ENCODE assay signal across 8 cellular contexts in the genomic region with DNA sequence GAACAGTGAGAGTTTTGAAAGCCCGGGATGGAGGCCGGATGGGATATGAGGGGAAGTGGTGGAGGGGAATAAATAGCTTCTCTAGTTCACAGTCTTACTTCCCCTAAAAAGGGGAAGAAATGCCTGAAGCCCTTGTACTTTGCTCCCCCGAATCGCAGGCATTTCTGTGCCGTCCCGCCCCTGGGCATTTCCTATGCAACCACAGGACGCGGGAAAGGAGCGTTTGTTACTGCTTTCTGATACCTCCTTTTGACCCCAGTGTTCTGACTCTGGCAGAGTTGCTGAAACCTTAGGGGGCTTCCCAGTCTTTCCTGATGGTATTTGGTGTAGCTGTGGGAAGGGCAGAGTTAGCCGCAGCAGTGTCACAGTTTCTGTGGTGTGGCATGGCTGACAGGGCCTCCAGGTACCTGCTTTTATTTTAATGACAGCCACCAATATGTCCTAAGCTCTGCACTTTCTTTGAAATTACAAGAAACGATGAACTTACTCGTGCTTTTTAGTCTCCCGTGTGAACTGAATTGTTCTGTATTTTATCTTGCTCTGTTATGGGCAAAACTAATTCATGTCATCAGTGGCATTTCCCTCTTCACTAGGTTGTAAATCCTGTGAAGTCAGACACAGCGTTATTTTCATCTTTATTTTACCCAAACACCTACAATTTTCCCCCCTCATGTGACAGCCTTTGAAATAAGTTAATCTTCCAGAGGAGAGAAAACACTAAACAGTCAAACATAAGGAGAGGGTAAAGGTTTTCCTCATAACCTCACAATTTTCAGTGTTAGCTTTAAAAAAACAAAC. TPM values are rescaled to one million over a fixed set of nuclear protein-coding genes. Genes with fewer than 3 reads are reported as not detected.
DNase-seq lines count a peak whose midpoint lies in the region; ATAC-seq, FAIRE-seq and TF ChIP-seq lines count a peak whose summit lies in the region.

No MANE protein-coding gene starts in this region.

- in situ Hi-C loops in HepG2 (cut with HindIII; ENCODE audit: extremely low pct_ligation_motif_present, low pct_unique_long_range_greater_than_20kb), result loop anchor here (5.0 to 10.0 kb wide), 3 partner anchors 55 to 212 kb away; no protein-coding TSS in a partner anchor

- TF ChIP-seq EP300 in HepG2 (IDR thresholded peaks at IDR 0.05; ENCODE audit: low read depth in 2 of 2, low read length in 2 of 2) (no peak), HepG2 (CRISPR knock-in tag; IDR thresholded peaks at IDR 0.05; ENCODE audit: borderline replicate concordance) (no peak)

- no peak for TF ChIP-seq POLR2A in HepG2 (IDR thresholded peaks at IDR 0.05; ENCODE audit: insufficient read depth in 1 of 2, low read depth in 2 of 2, low read length in 2 of 2)

- WGBS in HepG2 (ENCODE audit: low lambda C conversion rate), result 8% methylated on average over 14 of the region's 14 CpGs

- H3K9me3 Mint-ChIP-seq in activated T-helper 2 cell treated with anti-CD3 and anti-CD28 coated beads, Interferon-gamma antibody, Interleukin-2, Interleukin-4, amounts not matched to agents 10 μg/mL and 5 μg/mL and 100 μg/mL, durations not matched to agents 14 hours and 24 hours and 36 hours, result no peaks in the 10 kb centered on the region

- CTCF ChIA-PET in HepG2 (lab: Yijun Ruan, JAX; ENCODE audit: low intra/inter-chr PET ratio, low total read pairs), result interaction anchor here (1.3 to 5.1 kb wide), 5 partner anchors 11 to 216 kb away, joined by 3 to 69 read pairs (median 10); no protein-coding TSS in a partner anchor

- BruUV-seq in HepG2 (replicated peaks; lab: Mats Ljungman, UMichigan), result no TSS peak

- H3K36me3 Mint-ChIP-seq in activated T-helper 2 cell treated with anti-CD3 and anti-CD28 coated beads, Interferon-gamma antibody, Interleukin-2, Interleukin-4, amounts not matched to agents 10 μg/mL and 5 μg/mL and 100 μg/mL, durations not matched to agents 14 hours and 24 hours and 36 hours (ENCODE audit: low read depth), result peaks cover 19% of the 10 kb centered on the region

- H3K4me2 ChIP-seq in HepG2 (ENCODE audit: low read depth, low read length), result peak overlapping the region; percentile 92

- TF ChIP-seq CTCF in HepG2 (CRISPR knock-in tag; IDR thresholded peaks at IDR 0.05), result no peak

- no peaks in the 10 kb centered on the region for H3K27me3 ChIP-seq in HepG2 (ENCODE audit: control insufficient read depth in 1 of 2, insufficient read depth in 2 of 2, low read length in 2 of 2)

- peak overlapping the region; percentile 45 for H3K27ac ChIP-seq in HepG2 (ENCODE audit: extremely low read length, insufficient read depth, low read length)

- no peak for TF ChIP-seq RAD21 in HepG2 (CRISPR knock-in tag; IDR thresholded peaks at IDR 0.05)

- no peak overlapping the region for H2AFZ ChIP-seq in HepG2 (ENCODE audit: low read length)

- intact Hi-C loops in HepG2 (cut with micrococcal nuclease; ENCODE audit: unreplicated experiment), result loop anchor here (1.0 to 5.0 kb wide), 3 partner anchors 55 to 215 kb away; no protein-coding TSS in a partner anchor
- intact Hi-C loops in activated T-helper 2 cell treated with anti-CD3 and anti-CD28 coated beads, Interferon-gamma antibody, Interleukin-2, Interleukin-4, amounts not matched to agents 10 μg/mL and 5 μg/mL and 100 μg/mL, durations not matched to agents 14 hours and 24 hours and 36 hours (cut with micrococcal nuclease), result loop anchor here (1.0 to 5.0 kb wide), 3 partner anchors 55 to 220 kb away; no protein-coding TSS in a partner anchor

- DNase-seq in AML-193 (lab: John Stamatoyannopoulos, UW), result peak; percentile 88 to 92
- peak; percentile 97 for DNase-seq in SIG-M5 treated with dmso at 0.1 percent for 504 hours (lab: John Stamatoyannopoulos, UW; ENCODE audit: unreplicated experiment)
- peak; percentile 71 for DNase-seq in HepG2 (ENCODE audit: low spot score)
- DNase-seq in effector CD4-positive, alpha-beta T cell, result no peak
- no peak for DNase-seq in activated T-helper 2 cell treated with anti-CD3 and anti-CD28 coated beads, Interferon-gamma antibody, Interleukin-2, Interleukin-4, amounts not matched to agents 10 μg/mL and 5 μg/mL and 100 μg/mL, durations not matched to agents 14 hours and 24 hours and 36 hours (ENCODE audit: low spot score)
- DNase-seq in stimulated activated CD4-positive, alpha-beta T cell treated with anti-CD3 and anti-CD28 coated beads, Interleukin-2, amount 100 ng/mL, for 24 hours, result no peak

- H3K36me3 ChIP-seq in HepG2 (replicated peaks in 1 of 2; ENCODE audit: control insufficient read depth in 1 of 2, insufficient read depth in 2 of 2, low read length in 2 of 2), result 0 out of 5 replicates have a peak, but pooled peaks cover 0 to 1% of the 10 kb centered on the region in 2 experiments

- no peaks in the 10 kb centered on the region for H3K9me3 ChIP-seq in HepG2 (ENCODE audit: low read length)

- H3K27ac Mint-ChIP-seq in activated T-helper 2 cell treated with anti-CD3 and anti-CD28 coated beads, Interferon-gamma antibody, Interleukin-2, Interleukin-4, amounts not matched to agents 10 μg/mL and 5 μg/mL and 100 μg/mL, durations not matched to agents 14 hours and 24 hours and 36 hours, result no peak overlapping the region

- peaks cover 92% of the 10 kb centered on the region for H4K20me1 ChIP-seq in HepG2 (ENCODE audit: insufficient read depth, low read length)

- FAIRE-seq in HepG2 (lab: Jason Lieb, UNC), result no peak

- H3K9ac ChIP-seq in HepG2 (ENCODE audit: insufficient read depth, low read depth, low read length), result peak overlapping the region; percentile 50; the same call in 1 of the 2 replicates

- peaks cover 97% of the 10 kb centered on the region for H3K79me2 ChIP-seq in HepG2 (ENCODE audit: insufficient read depth, low read length)

- peaks cover 93% of the 10 kb centered on the region for H3K4me1 ChIP-seq in HepG2 (ENCODE audit: insufficient read depth, low read length)

- no peaks in the 10 kb centered on the region for H3K27me3 Mint-ChIP-seq in activated T-helper 2 cell treated with anti-CD3 and anti-CD28 coated beads, Interferon-gamma antibody, Interleukin-2, Interleukin-4, amounts not matched to agents 10 μg/mL and 5 μg/mL and 100 μg/mL, durations not matched to agents 14 hours and 24 hours and 36 hours (ENCODE audit: low read depth)

- POLR2A ChIA-PET in HepG2 (lab: Yijun Ruan, JAX), result interaction anchor here (0.7 to 2.8 kb wide), 7 partner anchors 14 to 55 kb away, joined by 3 to 9 read pairs (median 4); no protein-coding TSS in a partner anchor

- H3K4me3 ChIP-seq in HepG2 (replicated peaks in 1 of 3; ENCODE audit: insufficient read depth in 1 of 3, low read depth in 2 of 3, low read length in 3 of 3), result peak overlapping the region; percentile 37 to 69 (median 46)

- ATAC-seq in GM21786 (IDR thresholded peaks at IDR 0.05; ENCODE audit: unreplicated experiment), result peak; percentile 35
- peak; percentile 77 for ATAC-seq in HepG2
- no peak for ATAC-seq in HG03520 (IDR thresholded peaks at IDR 0.05; ENCODE audit: unreplicated experiment)

- peaks cover 59% of the 10 kb centered on the region for H3K4me1 Mint-ChIP-seq in activated T-helper 2 cell treated with anti-CD3 and anti-CD28 coated beads, Interferon-gamma antibody, Interleukin-2, Interleukin-4, amounts not matched to agents 10 μg/mL and 5 μg/mL and 100 μg/mL, durations not matched to agents 14 hours and 24 hours and 36 hours (ENCODE audit: low read depth)

- no peak overlapping the region for H3K4me3 Mint-ChIP-seq in activated T-helper 2 cell treated with anti-CD3 and anti-CD28 coated beads, Interferon-gamma antibody, Interleukin-2, Interleukin-4, amounts not matched to agents 10 μg/mL and 5 μg/mL and 100 μg/mL, durations not matched to agents 14 hours and 24 hours and 36 hours (ENCODE audit: low read depth)

TF ChIP-seq in HepG2, 621 proteins besides CTCF, POLR2A, EP300 and RAD21 (continues in another document):
- no peak for TF ChIP-seq DR1 (CRISPR knock-in tag; IDR thresholded peaks at IDR 0.05)

RNA-seq across cellular contexts. Expression of a gene that starts 27.1 kb away (rescaled TPM):
- total RNA-seq in HepG2 (2016; rRNA removed; fragmentation: Illumina TruSeq; extraction: Trizol), result 79.1 and 97.6 TPM in 2 replicates
- total RNA-seq in HepG2 (2016; cell fraction: cytosol; rRNA removed; fragmentation: Illumina TruSeq; extraction: Trizol; ENCODE audit: low read depth), result 57.5 and 62.5 TPM in 2 replicates
- total RNA-seq in HepG2 (2016; cell fraction: insoluble cytoplasmic fraction; rRNA removed; fragmentation: Illumina TruSeq; extraction: Trizol), result 76.4 and 87.1 TPM in 2 replicates
- total RNA-seq in HepG2 (2016; cell fraction: membrane; rRNA removed; fragmentation: Illumina TruSeq; extraction: Trizol), result 73.6 and 81.2 TPM in 2 replicates
- total RNA-seq in HepG2 (2016; cell fraction: nucleus; rRNA removed; fragmentation: Illumina TruSeq; extraction: Trizol), result 78.0 and 88.2 TPM in 2 replicates
- polyA plus RNA-seq in HepG2 (2011; rRNA removed), result 114 and 122 TPM in 2 replicates
- 68.7 and 92.2 TPM in 2 replicates for polyA plus RNA-seq in HepG2 (2011; cell fraction: cytosol; rRNA removed)
- polyA plus RNA-seq in HepG2 (2011; cell fraction: nucleus; rRNA removed), result 127 and 143 TPM in 2 replicates
- polyA plus RNA-seq in HepG2 (2012), result 65.1 and 93.3 TPM in 2 replicates
- 17.7 and 17.8 TPM in 2 replicates for polyA plus RNA-seq in HepG2 (2016; cell fraction: cytosol; fragmentation: Illumina TruSeq; extraction: Trizol; ENCODE audit: low read depth)
- 102 and 128 TPM in 2 replicates for polyA plus RNA-seq in HepG2 (2016; cell fraction: insoluble cytoplasmic fraction; fragmentation: Illumina TruSeq; extraction: Trizol; ENCODE audit: low read depth)
- polyA plus RNA-seq in HepG2 (2016; cell fraction: membrane; fragmentation: Illumina TruSeq; extraction: Trizol; ENCODE audit: low read depth), result 41.4 and 44.1 TPM in 2 replicates
- polyA plus RNA-seq in HepG2 (2016; cell fraction: nucleus; fragmentation: Illumina TruSeq; extraction: Trizol; ENCODE audit: insufficient read depth, low read depth), result 118 and 120 TPM in 2 replicates
- polyA minus RNA-seq in HepG2 (2011; rRNA and poly(A)+ RNA removed; ENCODE audit: low replicate concordance), result 349 and 427 TPM in 2 replicates
- 64.3 and 66.8 TPM in 2 replicates for polyA minus RNA-seq in HepG2 (2011; cell fraction: cytosol; rRNA and poly(A)+ RNA removed)
- 118 TPM in 2 replicates for polyA minus RNA-seq in HepG2 (2011; cell fraction: nucleus; rRNA and poly(A)+ RNA removed)
- 151 and 170 TPM in 2 replicates for total RNA-seq in activated T-helper 2 cell treated with anti-CD3 and anti-CD28 coated beads, Interferon-gamma antibody, Interleukin-2, Interleukin-4, amounts not matched to agents 10 μg/mL and 5 μg/mL and 100 μg/mL, durations not matched to agents 14 hours and 24 hours and 36 hours

Comparison
In these comparisons a context has a peak if more than half of its experiments do, and no peak if none do; other contexts are left out.
1. DNase-seq: peak in AML-193 (2 of 2), SIG-M5 treated with dmso at 0.1 percent for 504 hours (single experiment) and HepG2 (single experiment); none in effector CD4-positive, alpha-beta T cell (single experiment), activated T-helper 2 cell treated with anti-CD3 and anti-CD28 coated beads, Interferon-gamma antibody, Interleukin-2, Interleukin-4, amounts not matched to agents 10 μg/mL and 5 μg/mL and 100 μg/mL, durations not matched to agents 14 hours and 24 hours and 36 hours (single experiment) and stimulated activated CD4-positive, alpha-beta T cell treated with anti-CD3 and anti-CD28 coated beads, Interleukin-2, amount 100 ng/mL, for 24 hours (0 of 2).